ENCODE assay signal across 24 cellular contexts in genomic region chr10:128625926-128626325, GRCh38.
DNase-seq lines count a peak whose midpoint lies in the region; ATAC-seq, FAIRE-seq and TF ChIP-seq lines count a peak whose summit lies in the region.
"Had no signal": no experiment of that assay in that cellular context is flagged by ENCODE, and none has a peak within 500 bp of the region (broad histone marks: within the 10 kb centered on the region; RNA-seq: fewer than 3 reads in every experiment).

No MANE protein-coding gene starts in this region.

- H3K9me3 ChIP-seq in breast epithelium (no peaks in the 10 kb centered on the region), K562 (replicated peaks; ENCODE audit: control insufficient read depth, insufficient read depth, low read depth, low read length) (peaks cover 2% of the 10 kb centered on the region; the same call in 1 of the 2 replicates)
- H3K9me3 ChIP-seq: BLaER1 treated with 17β-estradiol and CSF1 and Interleukin-3, amounts not matched to agents 10 nM and 100 nM had no signal

- H3K4me2 ChIP-seq in K562 (ENCODE audit: insufficient read depth, low read length) = no peak overlapping the region
- H3K4me2 ChIP-seq: BLaER1 treated with 17β-estradiol and CSF1 and Interleukin-3, amounts not matched to agents 10 nM and 100 nM had no signal

- WGBS in K562 (ENCODE audit: insufficient coverage, low coverage, missing lambda C conversion rate) = 41% methylated on average over 5 of the region's 7 CpGs

- no peak overlapping the region for H3K27ac Mint-ChIP-seq in MCF 10A (ENCODE audit: low read depth, unreplicated experiment)
- H3K27ac Mint-ChIP-seq: CD8-positive, alpha-beta memory T cell had no signal

- CTCF ChIA-PET in MCF 10A (lab: Yijun Ruan, JAX) (no interaction called here), K562 (lab: Yijun Ruan, JAX; ENCODE audit: low intra/inter-chr PET ratio) (no interaction called here)

- H3K36me3 Mint-ChIP-seq in MCF 10A (ENCODE audit: insufficient read depth, unreplicated experiment) = peaks cover 6% of the 10 kb centered on the region
- H3K36me3 Mint-ChIP-seq: CD8-positive, alpha-beta memory T cell had no signal

- no peak for TF ChIP-seq CTCF in MCF 10A (IDR thresholded peaks at IDR 0.05; ENCODE audit: unreplicated experiment)
- no peak for TF ChIP-seq CTCF in breast epithelium (IDR thresholded peaks at IDR 0.05)
- TF ChIP-seq CTCF in K562 (IDR thresholded peaks at IDR 0.05 in 2 of 3, conservative IDR thresholded peaks at IDR 0.05 in 1 of 3; ENCODE audit: insufficient read depth in 2 of 3, low read depth in 1 of 3, low read length in 3 of 3) = no peak

- H3K4me1 Mint-ChIP-seq in MCF 10A (ENCODE audit: insufficient read depth, unreplicated experiment) = peaks cover 45% of the 10 kb centered on the region
- H3K4me1 Mint-ChIP-seq: CD8-positive, alpha-beta memory T cell had no signal

- H3K4me1 ChIP-seq in breast epithelium (no peaks in the 10 kb centered on the region), K562 (replicated peaks in 1 of 2; ENCODE audit: control insufficient read depth in 2 of 2, insufficient read depth in 2 of 2, low read length in 2 of 2) (peaks cover 14 to 17% of the 10 kb centered on the region in 2 experiments; a peak in 4 of 5 replicates)
- H3K4me1 ChIP-seq: BLaER1 treated with 17β-estradiol and CSF1 and Interleukin-3, amounts not matched to agents 10 nM and 100 nM had no signal

- no peaks in the 10 kb centered on the region for H3K9me3 Mint-ChIP-seq in MCF 10A (ENCODE audit: unreplicated experiment)

- intact Hi-C loops in MCF 10A (cut with micrococcal nuclease) = no loop called here
- intact Hi-C loops in breast epithelium (cut with DNase I; ENCODE audit: low total_unique reads) = no loop called here
- intact Hi-C loops in K562 (cut with micrococcal nuclease) = no loop called here

- POLR2A ChIA-PET in MCF 10A (lab: Yijun Ruan, JAX) (interaction anchor here (1.1 kb wide), 1 partner anchor 20 kb away, joined by 3 read pairs; no protein-coding TSS in a partner anchor), K562 (lab: Yijun Ruan, JAX) (interaction anchor here (0.9 kb wide), 1 partner anchor 8 kb away, joined by 3 read pairs; no protein-coding TSS in a partner anchor)

- ATAC-seq in K562 (no peak), HG02798 (IDR thresholded peaks at IDR 0.05; ENCODE audit: poor library complexity, unreplicated experiment) (no peak)
- no peak for ATAC-seq in stimulated activated naive CD8-positive, alpha-beta T cell treated with anti-CD3 and anti-CD28 coated beads, Interleukin-15, Interleukin-2, amounts not matched to agents 100 U/mL and 50 U/mL, for 24 hours
- ATAC-seq: Panc1, SK-N-SH treated with all-trans-retinoic acid at 6 μM for 48 hours had no signal

- in situ Hi-C loops in K562 (cut with MboI) = no loop called here

- H3K79me2 ChIP-seq in K562 (ENCODE audit: control insufficient read depth, insufficient read depth, low read length) = no peaks in the 10 kb centered on the region

- TF ChIP-seq POLR2A in breast epithelium (IDR thresholded peaks at IDR 0.05) (no peak), K562 (conservative IDR thresholded peaks at IDR 0.05) (no peak)

- BruUV-seq in MCF 10A (replicated peaks; lab: Mats Ljungman, UMichigan) = no TSS peak
- no TSS peak for BruUV-seq in K562 (replicated peaks; lab: Mats Ljungman, UMichigan)

- peak overlapping the region; percentile 66; the same call in 1 of the 2 replicates for H2AFZ ChIP-seq in K562 (ENCODE audit: low read depth, low read length)

- TF ChIP-seq EP300 in K562 (IDR thresholded peaks at IDR 0.05; ENCODE audit: low read length) = no peak

- H3K27ac ChIP-seq in breast epithelium = no peak overlapping the region
- no peak overlapping the region for H3K27ac ChIP-seq in K562 (ENCODE audit: extremely low read depth, low read depth, low read length)
- H3K27ac ChIP-seq: BLaER1 treated with 17β-estradiol and CSF1 and Interleukin-3, amounts not matched to agents 10 nM and 100 nM had no signal

- peak overlapping the region in 1 of 2 experiments; percentile 32; a peak in 1 of 4 replicates for H3K9ac ChIP-seq in K562 (ENCODE audit: insufficient read depth in 1 of 2, low read depth in 2 of 2, low read length in 2 of 2)
- H3K9ac ChIP-seq: BLaER1 treated with 17β-estradiol and CSF1 and Interleukin-3, amounts not matched to agents 10 nM and 100 nM had no signal

- H3K27me3 Mint-ChIP-seq in MCF 10A (ENCODE audit: insufficient read depth, unreplicated experiment) = no peaks in the 10 kb centered on the region
- H3K27me3 Mint-ChIP-seq: CD8-positive, alpha-beta memory T cell had no signal

- TF ChIP-seq RAD21 in K562 (CRISPR knock-in tag; conservative IDR thresholded peaks at IDR 0.05 in 1 of 2, IDR thresholded peaks at IDR 0.05 in 1 of 2) = no peak

- H3K4me3 Mint-ChIP-seq in MCF 10A (ENCODE audit: unreplicated experiment) = no peak overlapping the region
- H3K4me3 Mint-ChIP-seq: CD8-positive, alpha-beta memory T cell had no signal

- H3K4me3 ChIP-seq in breast epithelium (no peak overlapping the region), K562 (no peak overlapping the region)
- H3K4me3 ChIP-seq: BLaER1 treated with 17β-estradiol and CSF1 and Interleukin-3, amounts not matched to agents 10 nM and 100 nM had no signal

- no peak for FAIRE-seq in K562 (lab: Jason Lieb, UNC)
- FAIRE-seq: GM12891 had no signal

- H3K27me3 ChIP-seq in breast epithelium (no peaks in the 10 kb centered on the region), K562 (ENCODE audit: control insufficient read depth in 2 of 2, insufficient read depth in 2 of 2, low read length in 2 of 2) (no peaks in the 10 kb centered on the region)
- H3K27me3 ChIP-seq: BLaER1 treated with 17β-estradiol and CSF1 and Interleukin-3, amounts not matched to agents 10 nM and 100 nM had no signal

- peak; percentile 69 for DNase-seq in MCF 10A (ENCODE audit: unreplicated experiment)
- DNase-seq in breast epithelium (ENCODE audit: low spot score in 2 of 2) = no peak
- no peak for DNase-seq in K562 (ENCODE audit: extremely low read depth in 1 of 4, low spot score in 3 of 4)
- peak; percentile 36 for DNase-seq in islet precursor cell
- DNase-seq in stimulated activated naive CD8-positive, alpha-beta T cell treated with anti-CD3 and anti-CD28 coated beads, Interleukin-15, Interleukin-2, amounts not matched to agents 100 U/mL and 50 U/mL, for 24 hours = no peak
- no peak for DNase-seq in NCI-H187 (lab: John Stamatoyannopoulos, UW)
- DNase-seq: 8988T; Calu3; CD8-positive, alpha-beta memory T cell; DMS153; GOT3; KBM-7; NCI-H1105; NCI-H146; NCI-H2081; NCI-H2171; NCI-H345; NCI-H524; NCI-H82 had no signal

- H3K36me3 ChIP-seq in breast epithelium (no peaks in the 10 kb centered on the region), K562 (ENCODE audit: control insufficient read depth, insufficient read depth, low read length) (no peaks in the 10 kb centered on the region)
- H3K36me3 ChIP-seq: BLaER1 treated with 17β-estradiol and CSF1 and Interleukin-3, amounts not matched to agents 10 nM and 100 nM had no signal

- H3K9me1 ChIP-seq in K562 (ENCODE audit: control insufficient read depth, insufficient read depth, low read length) = no peaks in the 10 kb centered on the region

- H4K20me1 ChIP-seq in K562 (replicated peaks; ENCODE audit: control insufficient read depth, insufficient read depth, low read length) = no peaks in the 10 kb centered on the region
- H4K20me1 ChIP-seq: BLaER1 treated with 17β-estradiol and CSF1 and Interleukin-3, amounts not matched to agents 10 nM and 100 nM had no signal

TF ChIP-seq in K562, 482 proteins besides CTCF, POLR2A, EP300 and RAD21 (continues in another document):
- TF ChIP-seq ETV6 (IDR thresholded peaks at IDR 0.05; ENCODE audit: borderline replicate concordance in 1 of 2, low read depth in 2 of 2, low read length in 1 of 2) = no peak
- TF ChIP-seq ETV6 (CRISPR knock-in tag; IDR thresholded peaks at IDR 0.05; ENCODE audit: borderline replicate concordance) = no peak
- TF ChIP-seq SUPT5H (IDR thresholded peaks at IDR 0.05) = no peak
- TF ChIP-seq ZFX (CRISPR knock-in tag; IDR thresholded peaks at IDR 0.05) = no peak
- TF ChIP-seq ZNF780A (CRISPR knock-in tag; IDR thresholded peaks at IDR 0.05) = no peak
- no peak for TF ChIP-seq ELF1 (tag; IDR thresholded peaks at IDR 0.05)
- TF ChIP-seq ZNF280B (CRISPR knock-in tag; IDR thresholded peaks at IDR 0.05) = no peak
- no peak for TF ChIP-seq RUNX1 (IDR thresholded peaks at IDR 0.05; ENCODE audit: low read depth)
- TF ChIP-seq TRIM28 (IDR thresholded peaks at IDR 0.05) = no peak
- no peak for TF ChIP-seq C11orf30 (IDR thresholded peaks at IDR 0.05; ENCODE audit: low read depth)
- TF ChIP-seq ZBTB1 (CRISPR knock-in tag; IDR thresholded peaks at IDR 0.05; ENCODE audit: borderline replicate concordance, low read depth) = no peak
- no peak for TF ChIP-seq CREB3L1 (IDR thresholded peaks at IDR 0.05; ENCODE audit: borderline replicate concordance, low read depth)
- TF ChIP-seq SIN3A (IDR thresholded peaks at IDR 0.05; ENCODE audit: borderline replicate concordance in 2 of 2, control insufficient read depth in 1 of 2, low read depth in 2 of 2, low read length in 2 of 2) = no peak
- TF ChIP-seq RBFOX2 (IDR thresholded peaks at IDR 0.05; ENCODE audit: low read depth, low read length) = no peak

Comparison
In these comparisons a context has a peak if more than half of its experiments do, and no peak if none do; other contexts are left out.
1. DNase-seq: peak in MCF 10A (single experiment) and islet precursor cell (single experiment); none in breast epithelium (0 of 2), K562 (0 of 4), stimulated activated naive CD8-positive, alpha-beta T cell treated with anti-CD3 and anti-CD28 coated beads, Interleukin-15, Interleukin-2, amounts not matched to agents 100 U/mL and 50 U/mL, for 24 hours (single experiment) and NCI-H187 (0 of 2).